Comparison of ENCODE assay signal across 29 cellular contexts in genomic region chr10:1244493-1244892, GRCh38.
"Had no signal": no experiment of that assay in that cellular context is flagged by ENCODE, and none has a peak within 500 bp of the region (broad histone marks: within the 10 kb centered on the region; RNA-seq: fewer than 3 reads in every experiment).

No MANE protein-coding gene starts in this region.

- DNase-seq: effector CD8-positive, alpha-beta T cell; erythroblast; esophagus squamous epithelium; foreskin melanocyte; glutamatergic neuron; heart right ventricle; hippocampal formation; kidney glomerular epithelial cell; left colon; mucosa of descending colon; naive B cell; psoas muscle; sigmoid colon; stimulated activated CD4-positive, alpha-beta T cell treated with anti-CD3 and anti-CD28 coated beads, Interleukin-4, amount 100 ng/mL, for 4 hours; stimulated activated naive B cell treated with anti-CD40 and anti-IgM and Interleukin-4, amounts not matched to agents 10 μg/mL and 1 μg/mL and 100 μg/mL, for 72 hours; upper lobe of left lung; uterus had no signal

- H3K36me3 ChIP-seq: esophagus squamous epithelium, heart right ventricle, neural progenitor cell, sigmoid colon, thoracic aorta, tibial nerve, upper lobe of left lung, uterus had no signal

- H3K9ac ChIP-seq: neural progenitor cell had no signal

- H3K27ac Mint-ChIP-seq: memory B cell; mesothelial cell of epicardium; naive B cell; natural killer cell treated with Interleukin-12 subunit alpha and Interleukin-12 subunit beta and Interleukin-15 and Interleukin-18, amount 100 ng/mL, for 72 hours; neural progenitor cell; stimulated activated naive B cell treated with anti-CD40 and anti-IgM and Interleukin-4, amounts not matched to agents 10 μg/mL and 1 μg/mL and 100 μg/mL, for 72 hours; stimulated activated naive CD8-positive, alpha-beta T cell treated with anti-CD3 and anti-CD28 coated beads, Interleukin-15, Interleukin-2, amounts not matched to agents 100 ng/mL and 50 ng/mL, for 24 hours had no signal

- H3K9me3 Mint-ChIP-seq: mesothelial cell of epicardium; natural killer cell treated with Interleukin-12 subunit alpha and Interleukin-12 subunit beta and Interleukin-15 and Interleukin-18, amount 100 ng/mL, for 72 hours had no signal

- H3K4me1 ChIP-seq: esophagus squamous epithelium, heart right ventricle, neural progenitor cell, psoas muscle, sigmoid colon, tibial nerve, uterus had no signal

- H3K27ac ChIP-seq: esophagus squamous epithelium, heart right ventricle, neural progenitor cell, psoas muscle, sigmoid colon, thoracic aorta, tibial nerve, upper lobe of left lung, uterus had no signal

- H2AFZ ChIP-seq: neural progenitor cell had no signal

- H3K4me2 ChIP-seq: neural progenitor cell had no signal

- FAIRE-seq: colon, islet of Langerhans had no signal

- ATAC-seq: left colon; mucosa of descending colon; psoas muscle; right cardiac atrium; stimulated activated naive B cell treated with anti-CD40 and anti-IgM and Interleukin-4, amounts not matched to agents 10 μg/mL and 1 μg/mL and 100 μg/mL, for 72 hours had no signal

- H3K4me3 Mint-ChIP-seq: memory B cell; mesothelial cell of epicardium; naive B cell; natural killer cell treated with Interleukin-12 subunit alpha and Interleukin-12 subunit beta and Interleukin-15 and Interleukin-18, amount 100 ng/mL, for 72 hours; neural progenitor cell; stimulated activated naive B cell treated with anti-CD40 and anti-IgM and Interleukin-4, amounts not matched to agents 10 μg/mL and 1 μg/mL and 100 μg/mL, for 72 hours; stimulated activated naive CD8-positive, alpha-beta T cell treated with anti-CD3 and anti-CD28 coated beads, Interleukin-15, Interleukin-2, amounts not matched to agents 100 ng/mL and 50 ng/mL, for 24 hours had no signal

- H3K9me3 ChIP-seq: esophagus squamous epithelium, heart right ventricle, mucosa of descending colon, psoas muscle, sigmoid colon, thoracic aorta, tibial nerve, upper lobe of left lung, uterus had no signal

- H3K4me3 ChIP-seq: dorsolateral prefrontal cortex, esophagus squamous epithelium, heart right ventricle, lung, mucosa of descending colon, neural progenitor cell, psoas muscle, sigmoid colon, thoracic aorta, tibial nerve, upper lobe of left lung, uterus had no signal

- H3K36me3 Mint-ChIP-seq: neural progenitor cell; stimulated activated naive B cell treated with anti-CD40 and anti-IgM and Interleukin-4, amounts not matched to agents 10 μg/mL and 1 μg/mL and 100 μg/mL, for 72 hours had no signal

- H3K27me3 ChIP-seq: uterus had no signal
